Comparison of ENCODE assay signal across 8 cellular contexts in genomic region chr14:89429206-89430091, GRCh38. TPM values are rescaled to one million over a fixed set of nuclear protein-coding genes. Genes with fewer than 3 reads are reported as not detected.
DNase-seq lines count a peak whose midpoint lies in the region; ATAC-seq lines count a peak whose summit lies in the region.

No MANE protein-coding gene starts in this region.

- H3K36me3 ChIP-seq in HUES6 (ENCODE audit: control insufficient read depth, insufficient read depth, low read length) = no peaks in the 10 kb centered on the region
- H3K36me3 ChIP-seq in mesodermal cell (ENCODE audit: control insufficient read depth, insufficient read depth, low read length) = no peaks in the 10 kb centered on the region
- no peaks in the 10 kb centered on the region for H3K36me3 ChIP-seq in stomach smooth muscle (ENCODE audit: control insufficient read depth in 2 of 2, insufficient read depth in 2 of 2, low read length in 2 of 2)

- ATAC-seq in GM21360 (IDR thresholded peaks at IDR 0.05; ENCODE audit: unreplicated experiment) = no peak

- H3K4me1 ChIP-seq in HUES6 (ENCODE audit: control insufficient read depth, insufficient read depth, low read length) (peaks cover 37% of the 10 kb centered on the region), mesodermal cell (ENCODE audit: control insufficient read depth, insufficient read depth, low read length, poor library complexity, severe bottlenecking) (peaks cover 24% of the 10 kb centered on the region), stomach smooth muscle (ENCODE audit: control insufficient read depth, insufficient read depth, low read length) (peaks cover 27% of the 10 kb centered on the region)

- no peak overlapping the region for H3K4me3 ChIP-seq in HUES6 (ENCODE audit: low read depth, low read length)
- no peak overlapping the region for H3K4me3 ChIP-seq in mesodermal cell (ENCODE audit: extremely low read depth, insufficient read depth, low read length, poor library complexity, severe bottlenecking)
- H3K4me3 ChIP-seq in stomach smooth muscle (ENCODE audit: low read length in 2 of 2) = peak overlapping the region; percentile 26 to 70

- no peaks in the 10 kb centered on the region for H3K27me3 ChIP-seq in HUES6 (ENCODE audit: control insufficient read depth, insufficient read depth, low read length)
- H3K27me3 ChIP-seq in stomach smooth muscle (ENCODE audit: control insufficient read depth in 1 of 2, insufficient read depth in 2 of 2, low read length in 2 of 2) = no peaks in the 10 kb centered on the region

- H3K9me3 ChIP-seq in HUES6 (ENCODE audit: control insufficient read depth, insufficient read depth, low read depth, low read length) (no peaks in the 10 kb centered on the region), mesodermal cell (ENCODE audit: control insufficient read depth, low read length) (no peaks in the 10 kb centered on the region), stomach smooth muscle (ENCODE audit: control insufficient read depth in 2 of 2, low read length in 2 of 2) (no peaks in the 10 kb centered on the region)

- H3K9ac ChIP-seq in HUES6 (ENCODE audit: low read length) = peak overlapping the region; percentile 36
- H3K9ac ChIP-seq in stomach smooth muscle (ENCODE audit: low read length in 2 of 2) = peak overlapping the region in 1 of 2 donors; percentile 55

- DNase-seq in A172 (ENCODE audit: low spot score) (peak; percentile 44), SHP77 treated with DMSO at 0.1 percent for 48 hours (lab: John Stamatoyannopoulos, UW) (peak; percentile 76), cerebellar cortex (ENCODE audit: low spot score) (peak; percentile 72), NCI-H2196 (lab: John Stamatoyannopoulos, UW; ENCODE audit: unreplicated experiment) (no peak)

- 65 to 72% methylated on average over 13 to 14 of the region's 14 CpGs for WGBS in mesodermal cell (ENCODE audit: insufficient coverage in 2 of 2), 2 experiments

- H3K27ac ChIP-seq in HUES6 (ENCODE audit: low read depth, low read length) (peak overlapping the region; percentile 66), mesodermal cell (ENCODE audit: low read depth, low read length, severe bottlenecking) (peak overlapping the region; percentile 4), stomach smooth muscle (ENCODE audit: low read length) (peak overlapping the region; percentile 73)

RNA-seq across cellular contexts. Expression of gene FOXN3, which starts 12.4 kb away (rescaled TPM):
- total RNA-seq in A172 (2014; rRNA removed; shearing (Covaris generic)) = 2.7 and 3.3 TPM in 2 replicates
- 43.1 TPM for polyA plus RNA-seq in mesodermal cell (2013, experiment 1 of 2)
- 34.7 TPM for polyA plus RNA-seq in mesodermal cell (2013, experiment 2 of 2)

Comparison
In these comparisons a context has a peak if more than half of its experiments do, and no peak if none do; other contexts are left out.
1. H3K27ac ChIP-seq: peak in every context shown above with its lines; median percentile 73 in stomach smooth muscle; 66 in HUES6; 4 in mesodermal cell.
2. H3K4me3 ChIP-seq: peak in stomach smooth muscle (2 of 2); none in HUES6 (single experiment) and mesodermal cell (single experiment).